9 cellular contexts compared by ENCODE assay signal in genomic region chr21:41425588-41425953, GRCh38. TPM values are rescaled to one million over a fixed set of nuclear protein-coding genes. Genes with fewer than 3 reads are reported as not detected.
A peak's percentile ranks its signal among the peaks of the same experiment; 100 is the strongest.
DNase-seq lines count a peak whose midpoint lies in the region; ATAC-seq and TF ChIP-seq lines count a peak whose summit lies in the region.
"Had no signal": no experiment of that assay in that cellular context is flagged by ENCODE, and none has a peak within 500 bp of the region (broad histone marks: within the 10 kb centered on the region; RNA-seq: fewer than 3 reads in every experiment).

No MANE protein-coding gene starts in this region.

- peak overlapping the region; percentile 4 for H4K8ac ChIP-seq in mesenchymal stem cell (ENCODE audit: low read length)

- peaks cover 81% of the 10 kb centered on the region for H3K4me1 Mint-ChIP-seq in activated naive CD4-positive, alpha-beta T cell treated with anti-CD3 and anti-CD28 coated beads, Interleukin-2, amount 50 U/mL, for 24 hours
- H3K4me1 Mint-ChIP-seq in brain: peaks cover 9% of the 10 kb centered on the region

- H3K4me1 ChIP-seq in mesenchymal stem cell (ENCODE audit: control insufficient read depth, insufficient read depth, low read depth, low read length) (peaks cover 13% of the 10 kb centered on the region), upper lobe of right lung (peaks cover 4% of the 10 kb centered on the region)

- peak overlapping the region; percentile 28 to 37 for H3K18ac ChIP-seq in mesenchymal stem cell (ENCODE audit: low read depth in 1 of 2, low read length in 2 of 2)

- H3K27me3 Mint-ChIP-seq in activated naive CD4-positive, alpha-beta T cell treated with anti-CD3 and anti-CD28 coated beads, Interleukin-2, amount 50 U/mL, for 24 hours: no peaks in the 10 kb centered on the region
- peaks cover 64% of the 10 kb centered on the region for H3K27me3 Mint-ChIP-seq in brain

- no peak overlapping the region for H2BK120ac ChIP-seq in mesenchymal stem cell (ENCODE audit: low read depth, low read length)

- no peaks in the 10 kb centered on the region for H3K79me1 ChIP-seq in mesenchymal stem cell (replicated peaks; ENCODE audit: low read length, poor library complexity, severe bottlenecking)

- peak overlapping the region; percentile 92 for H3K9ac ChIP-seq in mesenchymal stem cell (ENCODE audit: low read length)

- intact Hi-C loops in upper lobe of right lung (cut with DNase I): no loop called here

- no peak overlapping the region for H2AK5ac ChIP-seq in mesenchymal stem cell (ENCODE audit: low read length, severe bottlenecking)

- H3K9me3 ChIP-seq in mesenchymal stem cell (ENCODE audit: control insufficient read depth, low read length) (no peaks in the 10 kb centered on the region), upper lobe of right lung (no peaks in the 10 kb centered on the region)

- no peaks in the 10 kb centered on the region for H3K9me3 Mint-ChIP-seq in activated naive CD4-positive, alpha-beta T cell treated with anti-CD3 and anti-CD28 coated beads, Interleukin-2, amount 50 U/mL, for 24 hours
- peaks cover 0 to 5% (median 0%) of the 10 kb centered on the region in 5 experiments for H3K9me3 Mint-ChIP-seq in brain

- H2AFZ ChIP-seq in mesenchymal stem cell (ENCODE audit: low read depth, low read length): no peak overlapping the region

- H4K91ac ChIP-seq in mesenchymal stem cell (ENCODE audit: low read length): peak overlapping the region; percentile 52

- no peak overlapping the region for H3K4ac ChIP-seq in mesenchymal stem cell (ENCODE audit: low read depth in 1 of 2, low read length in 2 of 2)

- H3K23ac ChIP-seq in mesenchymal stem cell (ENCODE audit: low read length in 2 of 2): no peak overlapping the region

- H3K4me3 ChIP-seq in mesenchymal stem cell (ENCODE audit: insufficient read depth in 1 of 2, low read depth in 1 of 2, low read length in 2 of 2) (peak overlapping the region in 1 of 2 experiments; percentile 77), upper lobe of right lung (peak overlapping the region; percentile 59)
- H3K4me3 ChIP-seq: K562 had no signal

- H2BK12ac ChIP-seq in mesenchymal stem cell (ENCODE audit: low read length in 2 of 2): no peak overlapping the region

- TF ChIP-seq CTCF in brain (conservative IDR thresholded peaks at IDR 0.05): no peak
- no peak for TF ChIP-seq CTCF in upper lobe of right lung (IDR thresholded peaks at IDR 0.05)

- peak; percentile 8 for ATAC-seq in upper lobe of right lung
- ATAC-seq in GM21390 (IDR thresholded peaks at IDR 0.05; ENCODE audit: unreplicated experiment): no peak
- no peak for ATAC-seq in HG03095 (IDR thresholded peaks at IDR 0.05; ENCODE audit: unreplicated experiment)

- H3K14ac ChIP-seq in mesenchymal stem cell (ENCODE audit: low read length in 2 of 2): peak overlapping the region in 1 of 2 experiments; percentile 47

- peak overlapping the region; percentile 89 for H3K4me3 Mint-ChIP-seq in activated naive CD4-positive, alpha-beta T cell treated with anti-CD3 and anti-CD28 coated beads, Interleukin-2, amount 50 U/mL, for 24 hours
- H3K4me3 Mint-ChIP-seq in brain: peak overlapping the region; percentile 80 to 88 (median 85)

- peaks cover 8% of the 10 kb centered on the region for H3K36me3 Mint-ChIP-seq in activated naive CD4-positive, alpha-beta T cell treated with anti-CD3 and anti-CD28 coated beads, Interleukin-2, amount 50 U/mL, for 24 hours
- no peaks in the 10 kb centered on the region for H3K36me3 Mint-ChIP-seq in brain

- peak overlapping the region; percentile 74 for H3K4me2 ChIP-seq in mesenchymal stem cell (ENCODE audit: low read length, poor library complexity, severe bottlenecking)

- 77% methylated on average over 7 of the region's 7 CpGs for WGBS in mesenchymal stem cell

- no peak overlapping the region for H2BK5ac ChIP-seq in mesenchymal stem cell (ENCODE audit: low read depth, low read length, poor library complexity, severe bottlenecking)

- peaks cover 0 to 25% of the 10 kb centered on the region in 2 experiments for H3K36me3 ChIP-seq in mesenchymal stem cell (ENCODE audit: control insufficient read depth in 1 of 2, insufficient read depth in 2 of 2, low read depth in 1 of 2, low read length in 2 of 2)
- peaks cover 10% of the 10 kb centered on the region for H3K36me3 ChIP-seq in upper lobe of right lung

- DNase-seq in activated naive CD4-positive, alpha-beta T cell treated with Interleukin-2 at 50 U/mL for 16 hours: no peak
- DNase-seq in mesenchymal stem cell (no peak), upper lobe of right lung (no peak), foreskin melanocyte (no peak)

- H3K27ac ChIP-seq in mesenchymal stem cell (ENCODE audit: low read length, poor library complexity, severe bottlenecking) (no peak overlapping the region), upper lobe of right lung (peak overlapping the region; percentile 71)

- peaks cover 0 to 3% of the 10 kb centered on the region in 2 experiments for H3K27me3 ChIP-seq in mesenchymal stem cell (ENCODE audit: control insufficient read depth in 1 of 2, insufficient read depth in 1 of 2, low read length in 2 of 2)
- no peaks in the 10 kb centered on the region for H3K27me3 ChIP-seq in upper lobe of right lung

- H2BK15ac ChIP-seq in mesenchymal stem cell (ENCODE audit: low read depth, poor library complexity, severe bottlenecking): no peak overlapping the region

- peak overlapping the region; percentile 71 for H3K27ac Mint-ChIP-seq in activated naive CD4-positive, alpha-beta T cell treated with anti-CD3 and anti-CD28 coated beads, Interleukin-2, amount 50 U/mL, for 24 hours
- H3K27ac Mint-ChIP-seq in brain: no peak overlapping the region

RNA-seq across cellular contexts. Expression of gene MX1, which starts 0.5 kb away (rescaled TPM):
- 24.5 TPM for polyA plus RNA-seq in brain (ENCODE audit: insufficient read depth, low read depth, low replicate concordance)
- polyA plus RNA-seq in mesenchymal stem cell (2013, experiment 1 of 2): 6.6 TPM
- polyA plus RNA-seq in mesenchymal stem cell (2013, experiment 2 of 2): 6.5 TPM
- 142 TPM for total RNA-seq in upper lobe of right lung
